19 cellular contexts compared by ENCODE assay signal in the genomic region with DNA sequence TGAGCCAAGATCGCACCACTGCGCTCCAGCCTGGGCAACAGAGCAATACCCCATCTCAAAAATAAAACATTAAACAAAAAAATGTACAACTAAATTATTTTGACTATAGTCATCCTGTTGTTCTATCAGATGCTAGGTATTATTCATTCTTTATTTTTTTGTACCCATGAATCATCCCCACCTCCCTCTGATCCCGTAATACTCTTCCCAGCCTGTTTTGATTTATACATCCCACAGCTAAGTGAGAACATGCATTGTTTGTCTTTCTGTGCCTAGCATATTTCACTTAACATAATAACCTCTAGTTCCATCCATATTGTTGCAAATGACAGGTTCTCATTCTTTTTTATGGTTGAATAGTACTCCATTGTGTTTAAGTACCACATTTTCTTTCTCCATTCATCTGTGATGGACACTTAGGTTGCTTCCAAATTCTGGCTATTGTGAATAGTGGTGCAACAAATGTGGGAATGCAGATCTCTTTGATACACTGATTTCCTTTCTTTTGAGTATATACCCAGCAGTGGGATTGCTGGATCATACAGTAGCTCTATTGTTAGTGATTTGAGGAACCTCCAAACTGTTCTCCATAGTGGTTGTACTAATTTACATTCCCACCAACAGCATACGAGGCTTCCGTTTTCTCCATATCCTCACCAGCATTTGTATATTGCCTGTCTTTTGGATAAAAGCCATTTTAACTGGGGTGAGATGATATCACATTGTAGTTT.
"Had no signal": no experiment of that assay in that cellular context is flagged by ENCODE, and none has a peak within 500 bp of the region (broad histone marks: within the 10 kb centered on the region; RNA-seq: fewer than 3 reads in every experiment).

No MANE protein-coding gene starts in this region.

- DNase-seq: activated CD4-positive, alpha-beta memory T cell treated with anti-CD3 and anti-CD28 coated beads, Interleukin-2, amount 10 ng/mL, durations not matched to agents 7 days and 5 days; activated CD8-positive, alpha-beta memory T cell treated with anti-CD3 and anti-CD28 coated beads, Interleukin-2, amount 50 U/mL, for 4 hours; activated naive CD4-positive, alpha-beta T cell; activated naive CD8-positive, alpha-beta T cell treated with anti-CD3 and anti-CD28 coated beads, Interleukin-2, amount 50 U/mL, for 24 hours; activated T-cell treated with anti-CD3 and anti-CD28 coated beads, Interleukin-2, amount 50 U/mL, for 72 hours; central memory CD4-positive, alpha-beta T cell; effector memory CD4-positive, alpha-beta T cell; erythroblast; heart left ventricle; left lung; natural killer cell; nucleus accumbens; right cardiac atrium; T-helper 9 cell; thyroid gland; uterus had no signal

- H3K4me1 ChIP-seq: left lung, thyroid gland, uterus had no signal

- ATAC-seq: activated naive CD8-positive, alpha-beta T cell treated with anti-CD3 and anti-CD28 coated beads, Interleukin-2, amount 50 U/mL, for 24 hours; activated T-cell treated with anti-CD3 and anti-CD28 coated beads, Interleukin-2, amount 50 U/mL, for 72 hours; heart left ventricle; left lung; natural killer cell; right cardiac atrium; stimulated activated effector memory CD8-positive, alpha-beta T cell treated with anti-CD3 and anti-CD28 coated beads, Interleukin-12 subunit alpha, Interleukin-12 subunit beta, amount 100 ng/mL, for 72 hours had no signal

- H3K4me3 ChIP-seq: heart left ventricle, left lung, thyroid gland, uterus had no signal

- H3K27me3 ChIP-seq: heart left ventricle, left lung, thyroid gland, uterus had no signal

- H3K36me3 Mint-ChIP-seq: stimulated activated effector memory CD8-positive, alpha-beta T cell treated with anti-CD3 and anti-CD28 coated beads, Interleukin-12 subunit alpha, Interleukin-12 subunit beta, amount 100 ng/mL, for 72 hours had no signal

- H3K4me1 Mint-ChIP-seq: activated naive CD8-positive, alpha-beta T cell treated with anti-CD3 and anti-CD28 coated beads, Interleukin-2, amount 50 U/mL, for 24 hours; memory B cell; stimulated activated effector memory CD8-positive, alpha-beta T cell treated with anti-CD3 and anti-CD28 coated beads, Interleukin-12 subunit alpha, Interleukin-12 subunit beta, amount 100 ng/mL, for 72 hours had no signal

- H3K4me3 Mint-ChIP-seq: activated CD4-positive, alpha-beta memory T cell treated with anti-CD3 and anti-CD28 coated beads, Interleukin-2, amount 10 ng/mL, durations not matched to agents 7 days and 5 days; activated naive CD8-positive, alpha-beta T cell treated with anti-CD3 and anti-CD28 coated beads, Interleukin-2, amount 50 U/mL, for 24 hours; activated T-cell treated with anti-CD3 and anti-CD28 coated beads, Interleukin-2, amount 50 U/mL, for 72 hours; memory B cell; natural killer cell; stimulated activated effector memory CD8-positive, alpha-beta T cell treated with anti-CD3 and anti-CD28 coated beads, Interleukin-12 subunit alpha, Interleukin-12 subunit beta, amount 100 ng/mL, for 72 hours had no signal

- H3K9me3 ChIP-seq: heart left ventricle, left lung, thyroid gland, uterus had no signal

- H3K27me3 Mint-ChIP-seq: activated CD4-positive, alpha-beta memory T cell treated with anti-CD3 and anti-CD28 coated beads, Interleukin-2, amount 10 ng/mL, durations not matched to agents 7 days and 5 days; activated naive CD8-positive, alpha-beta T cell treated with anti-CD3 and anti-CD28 coated beads, Interleukin-2, amount 50 U/mL, for 24 hours; memory B cell had no signal

- H3K27ac ChIP-seq: heart left ventricle, left lung, thyroid gland, uterus, VCaP had no signal

- H3K9me3 Mint-ChIP-seq: activated CD4-positive, alpha-beta memory T cell treated with anti-CD3 and anti-CD28 coated beads, Interleukin-2, amount 10 ng/mL, durations not matched to agents 7 days and 5 days; activated naive CD8-positive, alpha-beta T cell treated with anti-CD3 and anti-CD28 coated beads, Interleukin-2, amount 50 U/mL, for 24 hours; activated T-cell treated with anti-CD3 and anti-CD28 coated beads, Interleukin-2, amount 50 U/mL, for 72 hours; memory B cell; natural killer cell; stimulated activated effector memory CD8-positive, alpha-beta T cell treated with anti-CD3 and anti-CD28 coated beads, Interleukin-12 subunit alpha, Interleukin-12 subunit beta, amount 100 ng/mL, for 72 hours had no signal

- H3K27ac Mint-ChIP-seq: activated CD4-positive, alpha-beta memory T cell treated with anti-CD3 and anti-CD28 coated beads, Interleukin-2, amount 10 ng/mL, durations not matched to agents 7 days and 5 days; activated naive CD8-positive, alpha-beta T cell treated with anti-CD3 and anti-CD28 coated beads, Interleukin-2, amount 50 U/mL, for 24 hours; activated T-cell treated with anti-CD3 and anti-CD28 coated beads, Interleukin-2, amount 50 U/mL, for 72 hours; memory B cell; stimulated activated effector memory CD8-positive, alpha-beta T cell treated with anti-CD3 and anti-CD28 coated beads, Interleukin-12 subunit alpha, Interleukin-12 subunit beta, amount 100 ng/mL, for 72 hours had no signal

- H3K36me3 ChIP-seq: uterus had no signal
